ENCODE assay signal across 23 cellular contexts in genomic region chr1:68227598-68227997, GRCh38. TPM values are rescaled to one million over a fixed set of nuclear protein-coding genes. Genes with fewer than 3 reads are reported as not detected.
"Had no signal": no experiment of that assay in that cellular context is flagged by ENCODE, and none has a peak within 500 bp of the region (broad histone marks: within the 10 kb centered on the region; RNA-seq: fewer than 3 reads in every experiment).

No MANE protein-coding gene starts in this region.

- H3K36me3 ChIP-seq: ovary, transverse colon, uterus had no signal

- H3K4me1 ChIP-seq: uterus had no signal

- DNase-seq: activated CD4-positive, alpha-beta memory T cell treated with anti-CD3 and anti-CD28 coated beads for 36 hours; activated CD4-positive, alpha-beta T cell treated with anti-CD3 and anti-CD28 coated beads for 36 hours; activated effector memory CD4-positive, alpha-beta T cell treated with Interleukin-2 at 50 U/mL for 16 hours; activated naive CD4-positive, alpha-beta T cell treated with anti-CD3 and anti-CD28 coated beads for 36 hours; activated naive CD8-positive, alpha-beta T cell treated with anti-CD3 and anti-CD28 coated beads, Interleukin-2, amount 10 ng/mL, durations not matched to agents 7 days and 5 days; activated T-cell treated with anti-CD3 and anti-CD28 coated beads, Interleukin-2, amount 50 U/mL, for 72 hours; amniotic stem cell; cerebellar nuclear complex; endodermal cell; foreskin keratinocyte; glutamatergic neuron; hippocampal formation; left cardiac atrium; ovary; right cardiac atrium; stimulated activated CD4-positive, alpha-beta T cell treated with anti-CD3 and anti-CD28 coated beads, Interleukin-15, amount 100 ng/mL, for 24 hours; stimulated activated naive B cell treated with anti-CD40 and anti-IgM and Interleukin-4, amounts not matched to agents 10 μg/mL and 1 μg/mL and 100 μg/mL, for 72 hours; T1000; transverse colon; uterus had no signal

- ATAC-seq: activated CD4-positive, alpha-beta T cell treated with anti-CD3 and anti-CD28 coated beads for 36 hours; activated T-cell treated with anti-CD3 and anti-CD28 coated beads, Interleukin-2, amount 50 U/mL, for 72 hours; foreskin keratinocyte; left cardiac atrium; right cardiac atrium; stimulated activated naive B cell treated with anti-CD40 and anti-IgM and Interleukin-4, amounts not matched to agents 10 μg/mL and 1 μg/mL and 100 μg/mL, for 72 hours; WTC11 had no signal

- H3K27me3 ChIP-seq: foreskin keratinocyte, ovary, transverse colon, uterus had no signal

- H3K27ac ChIP-seq: coronary artery, foreskin keratinocyte, ovary, uterus had no signal

- H3K4me3 ChIP-seq: coronary artery, ovary, skin epidermis, transverse colon, uterus had no signal

- H3K9me3 ChIP-seq: ovary, transverse colon, uterus had no signal

RNA-seq across cellular contexts. Expression of gene WLS, which starts 4.7 kb away (rescaled TPM):
- total RNA-seq: activated CD4-positive, alpha-beta memory T cell treated with anti-CD3 and anti-CD28 coated beads for 36 hours; activated CD4-positive, alpha-beta T cell treated with anti-CD3 and anti-CD28 coated beads for 36 hours; activated naive CD4-positive, alpha-beta T cell treated with anti-CD3 and anti-CD28 coated beads for 36 hours; activated naive CD8-positive, alpha-beta T cell treated with anti-CD3 and anti-CD28 coated beads, Interleukin-2, amount 10 ng/mL, durations not matched to agents 7 days and 5 days; activated T-cell treated with anti-CD3 and anti-CD28 coated beads, Interleukin-2, amount 50 U/mL, for 72 hours had no signal
